ENCODE assay signal across 7 cellular contexts in genomic region chr9:34607331-34607730, GRCh38. TPM values are rescaled to one million over a fixed set of nuclear protein-coding genes. Genes with fewer than 3 reads are reported as not detected.
"Had no signal": no experiment of that assay in that cellular context is flagged by ENCODE, and none has a peak within 500 bp of the region (broad histone marks: within the 10 kb centered on the region; RNA-seq: fewer than 3 reads in every experiment).

No MANE protein-coding gene starts in this region.

- H3K27ac Mint-ChIP-seq: GM23338, H9 had no signal

- H3K4me3 ChIP-seq: GM23338 had no signal

- H3K9me3 Mint-ChIP-seq: GM23338, H9 had no signal

- H3K4me2 ChIP-seq: GM23338 had no signal

- ATAC-seq: GM23338 had no signal

- H2AFZ ChIP-seq: GM23338 had no signal

- DNase-seq: H9, HCEC 1CT, KBM-7 had no signal

- H3K4me3 Mint-ChIP-seq: GM23338, H9 had no signal

RNA-seq across cellular contexts. Expression of gene CNTFR, which starts 17.8 kb away (rescaled TPM):
- total RNA-seq: HepG2, HT1080 had no signal
- polyA plus RNA-seq: HepG2 had no signal

RNA-seq across cellular contexts. Expression of gene ARID3C, which starts 21.5 kb away (rescaled TPM):
- total RNA-seq: H1, H9, HepG2, HT1080 had no signal
- polyA plus RNA-seq: GM23338, HepG2 had no signal
